ENCODE assay signal across 28 cellular contexts in genomic region chr3:139423232-139423631, GRCh38. TPM values are rescaled to one million over a fixed set of nuclear protein-coding genes. Genes with fewer than 3 reads are reported as not detected.
DNase-seq lines count a peak whose midpoint lies in the region; ATAC-seq and TF ChIP-seq lines count a peak whose summit lies in the region.
"Had no signal": no experiment of that assay in that cellular context is flagged by ENCODE, and none has a peak within 500 bp of the region (broad histone marks: within the 10 kb centered on the region; RNA-seq: fewer than 3 reads in every experiment).

No MANE protein-coding gene starts in this region.

- no peaks in the 10 kb centered on the region for H3K27me3 ChIP-seq in colonic mucosa
- H3K27me3 ChIP-seq in esophagus squamous epithelium: no peaks in the 10 kb centered on the region
- H3K27me3 ChIP-seq: BE2C, BLaER1 had no signal

- no peak for TF ChIP-seq POLR2A in esophagus squamous epithelium (IDR thresholded peaks at IDR 0.05)

- H3K36me3 ChIP-seq in colonic mucosa: no peaks in the 10 kb centered on the region
- H3K36me3 ChIP-seq in mucosa of descending colon (ENCODE audit: low read depth): no peaks in the 10 kb centered on the region
- H3K36me3 ChIP-seq in esophagus squamous epithelium: peaks cover 0 to 9% (median 0%) of the 10 kb centered on the region in 3 donors
- H3K36me3 ChIP-seq: BE2C had no signal

- TF ChIP-seq CTCF in colonic mucosa (IDR thresholded peaks at IDR 0.05) (no peak), mucosa of descending colon (IDR thresholded peaks at IDR 0.05) (no peak), esophagus squamous epithelium (IDR thresholded peaks at IDR 0.05) (no peak)

- H3K9ac ChIP-seq in colonic mucosa (ENCODE audit: low read depth in 2 of 2, low read length in 2 of 2): no peak overlapping the region
- H3K9ac ChIP-seq: BLaER1 had no signal

- no peaks in the 10 kb centered on the region for H3K27me3 Mint-ChIP-seq in activated T-cell treated with anti-CD3 and anti-CD28 coated beads, Interleukin-2, amount 50 U/mL, for 72 hours (ENCODE audit: low read depth)
- H3K27me3 Mint-ChIP-seq in activated T-cell treated with anti-CD3 and anti-CD28 coated beads, Interleukin-2, amount 50 U/mL, for 24 hours: no peaks in the 10 kb centered on the region
- H3K27me3 Mint-ChIP-seq: CD4-positive, alpha-beta memory T cell; CD8-positive, alpha-beta memory T cell had no signal

- no peaks in the 10 kb centered on the region for H3K9me3 ChIP-seq in colonic mucosa
- no peaks in the 10 kb centered on the region for H3K9me3 ChIP-seq in mucosa of descending colon
- H3K9me3 ChIP-seq in esophagus squamous epithelium: no peaks in the 10 kb centered on the region
- H3K9me3 ChIP-seq: BE2C, BLaER1 had no signal

- no peak overlapping the region for H3K27ac ChIP-seq in colonic mucosa
- H3K27ac ChIP-seq in esophagus squamous epithelium: no peak overlapping the region
- H3K27ac ChIP-seq: BLaER1 had no signal

- peak overlapping the region; percentile 28 for H3K27ac Mint-ChIP-seq in activated T-cell treated with anti-CD3 and anti-CD28 coated beads, Interleukin-2, amount 50 U/mL, for 72 hours
- no peak overlapping the region for H3K27ac Mint-ChIP-seq in activated T-cell treated with anti-CD3 and anti-CD28 coated beads, Interleukin-2, amount 50 U/mL, for 24 hours
- H3K27ac Mint-ChIP-seq: CD14-positive monocyte; CD4-positive, alpha-beta memory T cell had no signal

- H3K4me3 Mint-ChIP-seq in activated T-cell treated with anti-CD3 and anti-CD28 coated beads, Interleukin-2, amount 50 U/mL, for 72 hours: no peak overlapping the region
- no peak overlapping the region for H3K4me3 Mint-ChIP-seq in activated T-cell treated with anti-CD3 and anti-CD28 coated beads, Interleukin-2, amount 50 U/mL, for 24 hours
- H3K4me3 Mint-ChIP-seq: CD14-positive monocyte; CD4-positive, alpha-beta memory T cell; CD4-positive, CD25-positive, alpha-beta regulatory T cell; CD8-positive, alpha-beta memory T cell had no signal

- no peak for DNase-seq in activated T-cell treated with anti-CD3 and anti-CD28 coated beads, Interleukin-2, amount 50 U/mL, for 72 hours
- no peak for DNase-seq in activated T-cell treated with anti-CD3 and anti-CD28 coated beads, Interleukin-2, amount 50 U/mL, for 24 hours
- DNase-seq in colonic mucosa (peak; percentile 37), mucosa of descending colon (peak in 1 of 3 donors; percentile 34), esophagus squamous epithelium (lab: John Stamatoyannopoulos, UW) (no peak), NCI-H524 treated with DMSO at 0.1 percent for 48 hours (lab: John Stamatoyannopoulos, UW) (no peak)
- no peak for DNase-seq in stimulated activated CD4-positive, alpha-beta T cell treated with anti-CD3 and anti-CD28 coated beads, Interleukin-4, amount 100 ng/mL, for 24 hours
- DNase-seq: 8988T; ACHN; BE2C; C1 segment of cervical spinal cord; CD4-positive, alpha-beta memory T cell; CD4-positive, CD25-positive, alpha-beta regulatory T cell; CD8-positive, alpha-beta memory T cell; COR-L47; DMS 273 treated with DMSO at 0.1 percent for 48 hours; DMS153; DMS53; DMS79; DND-41; EL; GDM1 had no signal

- H3K4me3 ChIP-seq in colonic mucosa (no peak overlapping the region), mucosa of descending colon (no peak overlapping the region), esophagus squamous epithelium (no peak overlapping the region)
- H3K4me3 ChIP-seq: BLaER1, GM12878 had no signal

- WGBS in esophagus squamous epithelium, 2 donors: 18 to 83% methylated on average over 1 to 2 of the region's 2 CpGs

- no peak for ATAC-seq in activated T-cell treated with anti-CD3 and anti-CD28 coated beads, Interleukin-2, amount 50 U/mL, for 72 hours (replicated peaks in 1 of 2)
- ATAC-seq in mucosa of descending colon: peak; percentile 65
- ATAC-seq: GM12878 had no signal

- intact Hi-C loops in colonic mucosa (cut with DNase I) (no loop called here), mucosa of descending colon (cut with DNase I, micrococcal nuclease) (loop anchor here (10.0 kb wide), 2 partner anchors 142 to 512 kb away; partner anchors contain the start of gene CLSTN2 (in 1 of the 2)), esophagus squamous epithelium (cut with DNase I) (no loop called here)

- no peaks in the 10 kb centered on the region for H3K9me3 Mint-ChIP-seq in activated T-cell treated with anti-CD3 and anti-CD28 coated beads, Interleukin-2, amount 50 U/mL, for 72 hours
- no peaks in the 10 kb centered on the region for H3K9me3 Mint-ChIP-seq in activated T-cell treated with anti-CD3 and anti-CD28 coated beads, Interleukin-2, amount 50 U/mL, for 24 hours
- H3K9me3 Mint-ChIP-seq: CD8-positive, alpha-beta memory T cell had no signal

- H3K36me3 Mint-ChIP-seq in activated T-cell treated with anti-CD3 and anti-CD28 coated beads, Interleukin-2, amount 50 U/mL, for 72 hours (ENCODE audit: insufficient read depth in 2 of 2): peaks cover 0 to 2% of the 10 kb centered on the region in 2 donors
- H3K36me3 Mint-ChIP-seq in activated T-cell treated with anti-CD3 and anti-CD28 coated beads, Interleukin-2, amount 50 U/mL, for 24 hours (ENCODE audit: low read depth): peaks cover 6% of the 10 kb centered on the region

- no peaks in the 10 kb centered on the region for H3K4me1 ChIP-seq in colonic mucosa
- no peaks in the 10 kb centered on the region for H3K4me1 ChIP-seq in mucosa of descending colon (ENCODE audit: low read depth)
- peaks cover 0 to 5% (median 0%) of the 10 kb centered on the region in 3 donors for H3K4me1 ChIP-seq in esophagus squamous epithelium
- H3K4me1 ChIP-seq: BE2C, BLaER1 had no signal

- H3K4me1 Mint-ChIP-seq in activated T-cell treated with anti-CD3 and anti-CD28 coated beads, Interleukin-2, amount 50 U/mL, for 72 hours (ENCODE audit: low read depth): no peaks in the 10 kb centered on the region
- H3K4me1 Mint-ChIP-seq in activated T-cell treated with anti-CD3 and anti-CD28 coated beads, Interleukin-2, amount 50 U/mL, for 24 hours (ENCODE audit: low read depth): no peaks in the 10 kb centered on the region
- H3K4me1 Mint-ChIP-seq: CD8-positive, alpha-beta memory T cell had no signal

RNA-seq across cellular contexts. Expression of gene COPB2, which starts 33.8 kb away (rescaled TPM):
- 100 to 1,000 TPM in 1 of 2 donors, 10 to 100 TPM in 1; 85.2 to 105 TPM for total RNA-seq in activated T-cell treated with anti-CD3 and anti-CD28 coated beads, Interleukin-2, amount 50 U/mL, for 72 hours
- total RNA-seq in colonic mucosa (100 to 1,000 TPM; 153 to 162 TPM), mucosa of descending colon (100 to 1,000 TPM; 105 to 129 (median 117) TPM), esophagus squamous epithelium (100 to 1,000 TPM in 1 of 4 donors, 10 to 100 TPM in 3; 62.6 to 103 (median 86.8) TPM)

RNA-seq across cellular contexts. Expression of gene RBP2, which starts 53.1 kb away (rescaled TPM):
- total RNA-seq in activated T-cell treated with anti-CD3 and anti-CD28 coated beads, Interleukin-2, amount 50 U/mL, for 72 hours: not detected
- total RNA-seq in colonic mucosa (1 to 10 TPM; 1.4 to 3.1 TPM), mucosa of descending colon (1 to 10 TPM in 2 of 3 donors, under 1 TPM in 1; 0.76 to 3.5 (median 1.5) TPM), esophagus squamous epithelium (not detected)
- total RNA-seq: A673; CD4-positive, alpha-beta memory T cell; CD4-positive, CD25-positive, alpha-beta regulatory T cell; CD8-positive, alpha-beta memory T cell; Daoy; G401; GM12878 had no signal

Comparison
In these comparisons a context has a peak if more than half of its experiments do, and no peak if none do; other contexts are left out.
1. intact Hi-C loops: an anchor here in mucosa of descending colon (10.0 kb wide); none called in colonic mucosa and esophagus squamous epithelium.